ENCODE assay signal across 7 cellular contexts in genomic region chr15:50573842-50574241, GRCh38. TPM values are rescaled to one million over a fixed set of nuclear protein-coding genes. Genes with fewer than 3 reads are reported as not detected.
"Had no signal": no experiment of that assay in that cellular context is flagged by ENCODE, and none has a peak within 500 bp of the region (broad histone marks: within the 10 kb centered on the region; RNA-seq: fewer than 3 reads in every experiment).

No MANE protein-coding gene starts in this region.

RNA-seq across cellular contexts. Expression of gene USP50, which starts 27.4 kb away (rescaled TPM):
- total RNA-seq: activated CD8-positive, alpha-beta T cell treated with anti-CD3 and anti-CD28 coated beads for 36 hours; activated T-cell treated with anti-CD3 and anti-CD28 coated beads, Interleukin-2, amount 50 U/mL, for 4 hours; activated T-helper 17 cell treated with anti-CD3 and anti-CD28 coated beads, Interleukin-2, amount 50 U/mL, for 72 hours; bronchial epithelial cell; dermis blood vessel endothelial cell; fibroblast of villous mesenchyme; glomerular endothelial cell had no signal
